ENCODE assay signal across 9 cellular contexts in genomic region chr10:5449823-5450222, GRCh38. TPM values are rescaled to one million over a fixed set of nuclear protein-coding genes. Genes with fewer than 3 reads are reported as not detected.
A peak's percentile ranks its signal among the peaks of the same experiment; 100 is the strongest.
DNase-seq lines count a peak whose midpoint lies in the region; ATAC-seq and TF ChIP-seq lines count a peak whose summit lies in the region.
"Had no signal": no experiment of that assay in that cellular context is flagged by ENCODE, and none has a peak within 500 bp of the region (broad histone marks: within the 10 kb centered on the region; RNA-seq: fewer than 3 reads in every experiment).

No MANE protein-coding gene starts in this region.

- ATAC-seq in CD4-positive, alpha-beta T cell (ENCODE audit: poor library complexity), result no peak
- ATAC-seq in HG03442 (IDR thresholded peaks at IDR 0.05; ENCODE audit: unreplicated experiment), result no peak
- no peak for ATAC-seq in GM19463 (IDR thresholded peaks at IDR 0.05; ENCODE audit: unreplicated experiment)

- H3K27me3 ChIP-seq in CD4-positive, alpha-beta T cell (ENCODE audit: control insufficient read depth, insufficient read depth, low read length), result no peaks in the 10 kb centered on the region
- H3K27me3 ChIP-seq in ovary, result no peaks in the 10 kb centered on the region

- H3K4me1 ChIP-seq in ovary (ENCODE audit: insufficient read depth), result no peaks in the 10 kb centered on the region

- DNase-seq in CD4-positive, alpha-beta T cell, result no peak
- DNase-seq in UCSD-AML1 (lab: John Stamatoyannopoulos, UW; ENCODE audit: unreplicated experiment) (peak; percentile 45), foreskin melanocyte (peak; percentile 27), ovary (peak in 2 of 5 donors; percentile 39 to 50), activated T-cell treated with anti-CD3 and anti-CD28 coated beads for 4 hours (no peak), mucosa of gallbladder (ENCODE audit: low spot score) (no peak)
- DNase-seq: nucleus accumbens had no signal

- POLR2A ChIA-PET in CD4-positive, alpha-beta T cell (lab: Charles Lee), result no interaction called here

- H3K27me3 Mint-ChIP-seq in CD4-positive, alpha-beta T cell, result no peaks in the 10 kb centered on the region

- intact Hi-C loops in CD4-positive, alpha-beta T cell (cut with DNase I, micrococcal nuclease), result loop anchor here in 1 of 2 experiments (5.0 kb wide), 1 partner anchor 102 kb away; no protein-coding TSS in a partner anchor
- intact Hi-C loops in ovary (cut with DNase I), result loop anchor here in 3 of 4 donors (5.0 to 10.0 kb wide), 3 partner anchors 95 to 425 kb away; no protein-coding TSS in a partner anchor

- H3K36me3 Mint-ChIP-seq in CD4-positive, alpha-beta T cell (ENCODE audit: low read depth), result peaks cover 38% of the 10 kb centered on the region

- peak overlapping the region; percentile 19 for H3K4me3 ChIP-seq in ovary

- no peaks in the 10 kb centered on the region for H3K9me3 Mint-ChIP-seq in CD4-positive, alpha-beta T cell

- TF ChIP-seq POLR2A in ovary (IDR thresholded peaks at IDR 0.05), result no peak

- no peak overlapping the region for H3K27ac Mint-ChIP-seq in CD4-positive, alpha-beta T cell

- H3K4me1 Mint-ChIP-seq in CD4-positive, alpha-beta T cell (ENCODE audit: low read depth), result peaks cover 41% of the 10 kb centered on the region

- H3K27ac ChIP-seq in CD4-positive, alpha-beta T cell (ENCODE audit: low read depth, low read length), result no peak overlapping the region
- H3K27ac ChIP-seq in ovary, result peak overlapping the region in 1 of 2 donors; percentile 38

- TF ChIP-seq EP300 in ovary (IDR thresholded peaks at IDR 0.05), result no peak

- no peak for TF ChIP-seq CTCF in CD4-positive, alpha-beta T cell (IDR thresholded peaks at IDR 0.05)
- TF ChIP-seq CTCF in ovary (IDR thresholded peaks at IDR 0.05), result no peak

- peak overlapping the region; percentile 77 for H3K4me3 Mint-ChIP-seq in CD4-positive, alpha-beta T cell

- CTCF ChIA-PET in CD4-positive, alpha-beta T cell (lab: Charles Lee), result interaction anchor here (0.7 kb wide), 1 partner anchor 35 kb away, joined by 3 read pairs; no protein-coding TSS in a partner anchor

- WGBS in ovary, 3 donors, result 3 to 4% (median 3%) methylated on average over 8 of the region's 8 CpGs

- no peaks in the 10 kb centered on the region for H3K36me3 ChIP-seq in ovary

- no peaks in the 10 kb centered on the region for H3K9me3 ChIP-seq in CD4-positive, alpha-beta T cell (ENCODE audit: control insufficient read depth, low read length)
- no peaks in the 10 kb centered on the region for H3K9me3 ChIP-seq in ovary

RNA-seq across cellular contexts. Expression of gene NET1, which starts 37.5 kb away (rescaled TPM):
- total RNA-seq in CD4-positive, alpha-beta T cell, result 10 to 100 TPM; 29.0 to 30.5 TPM
- total RNA-seq in ovary, result 10 to 100 TPM; 31.0 to 79.2 (median 60.4) TPM
- polyA plus RNA-seq in ovary, result 10 to 100 TPM; 40.1 to 51.0 TPM
- 85.8 TPM for total RNA-seq in mucosa of gallbladder

RNA-seq across cellular contexts. Expression of gene TUBAL3, which starts 45.2 kb away (rescaled TPM):
- total RNA-seq in CD4-positive, alpha-beta T cell, result not detected
- total RNA-seq in ovary, result under 1 TPM in 3 of 7 donors, not detected in 4; 0.15 to 0.34 (median 0.15) TPM
- not detected for polyA plus RNA-seq in ovary
- 0.49 TPM for total RNA-seq in mucosa of gallbladder

RNA-seq across cellular contexts. Expression of gene CALML5, which starts 49.5 kb away (rescaled TPM):
- total RNA-seq in CD4-positive, alpha-beta T cell, result not detected
- total RNA-seq in ovary, result 1 to 10 TPM in 1 of 7 donors, not detected in 6; 1.7 TPM
- not detected for polyA plus RNA-seq in ovary
- not detected for total RNA-seq in mucosa of gallbladder

Comparison
In these comparisons a context has a peak if more than half of its experiments do, and no peak if none do; other contexts are left out.
1. DNase-seq: peak in UCSD-AML1 (single experiment) and foreskin melanocyte (single experiment); none in CD4-positive, alpha-beta T cell (0 of 10), activated T-cell treated with anti-CD3 and anti-CD28 coated beads for 4 hours (single experiment) and mucosa of gallbladder (single experiment).